25 cellular contexts compared by ENCODE assay signal in genomic region chr22:49492756-49493251, GRCh38.
DNase-seq lines count a peak whose midpoint lies in the region; ATAC-seq and TF ChIP-seq lines count a peak whose summit lies in the region.
"Had no signal": no experiment of that assay in that cellular context is flagged by ENCODE, and none has a peak within 500 bp of the region (broad histone marks: within the 10 kb centered on the region; RNA-seq: fewer than 3 reads in every experiment).

No MANE protein-coding gene starts in this region.

- H3K27me3 Mint-ChIP-seq in nephron progenitor cell (ENCODE audit: low read depth, poor library complexity): peaks cover 6% of the 10 kb centered on the region
- H3K27me3 Mint-ChIP-seq: CD4-positive, CD25-positive, alpha-beta regulatory T cell; CD8-positive, alpha-beta memory T cell had no signal

- no peak overlapping the region for H3K4me3 Mint-ChIP-seq in nephron progenitor cell
- H3K4me3 Mint-ChIP-seq: CD14-positive monocyte; CD4-positive, alpha-beta memory T cell; CD4-positive, CD25-positive, alpha-beta regulatory T cell; CD8-positive, alpha-beta memory T cell had no signal

- ATAC-seq in SK-N-SH treated with all-trans-retinoic acid at 6 μM for 48 hours (no peak), HG02973 (IDR thresholded peaks at IDR 0.05; ENCODE audit: unreplicated experiment) (no peak), GM21526 (IDR thresholded peaks at IDR 0.05; ENCODE audit: low FRiP score, unreplicated experiment) (no peak)

- H3K27ac ChIP-seq in coronary artery: no peak overlapping the region
- H3K27ac ChIP-seq: BLaER1 had no signal

- DNase-seq in NB4 (ENCODE audit: low read depth): no peak
- peak; percentile 81 for DNase-seq in SK-N-DZ (ENCODE audit: low spot score)
- no peak for DNase-seq in nephron progenitor cell
- DNase-seq in NCI-H1694 treated with DMSO at 0.1 percent for 48 hours (lab: John Stamatoyannopoulos, UW): no peak
- no peak for DNase-seq in coronary artery (ENCODE audit: low spot score)
- DNase-seq: 8988T; ACHN; BE2C; C1 segment of cervical spinal cord; CD4-positive, alpha-beta memory T cell; CD4-positive, CD25-positive, alpha-beta regulatory T cell; CD8-positive, alpha-beta memory T cell; COR-L47; DMS 273 treated with DMSO at 0.1 percent for 48 hours; DMS153; DMS53; DMS79; DND-41; EL; GDM1 had no signal

- peak overlapping the region; percentile 48 for H3K27ac Mint-ChIP-seq in nephron progenitor cell
- H3K27ac Mint-ChIP-seq: CD4-positive, alpha-beta memory T cell; CD4-positive, CD25-positive, alpha-beta regulatory T cell; CD8-positive, alpha-beta memory T cell had no signal

- TF ChIP-seq CTCF in NB4 (IDR thresholded peaks at IDR 0.05; ENCODE audit: low read depth, low read length) (no peak), nephron progenitor cell (IDR thresholded peaks at IDR 0.05) (no peak), coronary artery (IDR thresholded peaks at IDR 0.05) (no peak)

- H3K4me1 Mint-ChIP-seq in nephron progenitor cell: peaks cover 26% of the 10 kb centered on the region
- H3K4me1 Mint-ChIP-seq: CD4-positive, alpha-beta memory T cell; CD8-positive, alpha-beta memory T cell had no signal

- H3K4me3 ChIP-seq in NB4 (ENCODE audit: low read depth, low read length) (peak overlapping the region; percentile 74), coronary artery (no peak overlapping the region)
- H3K4me3 ChIP-seq: BLaER1 had no signal

- no peaks in the 10 kb centered on the region for H3K36me3 Mint-ChIP-seq in nephron progenitor cell (ENCODE audit: low read depth)
- H3K36me3 Mint-ChIP-seq: CD14-positive monocyte; CD4-positive, alpha-beta memory T cell; CD4-positive, CD25-positive, alpha-beta regulatory T cell had no signal

- H3K9me3 Mint-ChIP-seq in nephron progenitor cell: peaks cover 13% of the 10 kb centered on the region
- H3K9me3 Mint-ChIP-seq: CD4-positive, CD25-positive, alpha-beta regulatory T cell; CD8-positive, alpha-beta memory T cell had no signal

- TF ChIP-seq POLR2A in NB4 (IDR thresholded peaks at IDR 0.05; ENCODE audit: extremely low read depth, insufficient read length): no peak

TF ChIP-seq in SK-N-SH treated with all-trans-retinoic acid at 6 μM for 48 hours, 23 proteins besides CTCF, POLR2A, EP300 and RAD21:
- TF ChIP-seq TCF4 (CRISPR knock-in tag; IDR thresholded peaks at IDR 0.05; ENCODE audit: borderline replicate concordance) (peak; percentile 58; the same call in 1 of the 2 replicates), ZNF8 (CRISPR knock-in tag; IDR thresholded peaks at IDR 0.05) (no peak)
